ENCODE assay signal across 7 cellular contexts in genomic region chr2:199459286-199460100, GRCh38. TPM values are rescaled to one million over a fixed set of nuclear protein-coding genes. Genes with fewer than 3 reads are reported as not detected.
DNase-seq lines count a peak whose midpoint lies in the region; ATAC-seq lines count a peak whose summit lies in the region.

No MANE protein-coding gene starts in this region.

- no peaks in the 10 kb centered on the region for H3K36me3 Mint-ChIP-seq in activated CD4-positive, alpha-beta T cell treated with anti-CD3 and anti-CD28 coated beads for 36 hours (ENCODE audit: low read depth)

- ATAC-seq in GM18498 (IDR thresholded peaks at IDR 0.05; ENCODE audit: unreplicated experiment) (peak; percentile 57), HG03045 (IDR thresholded peaks at IDR 0.05; ENCODE audit: unreplicated experiment) (peak; percentile 40)
- ATAC-seq in activated CD4-positive, alpha-beta T cell treated with anti-CD3 and anti-CD28 coated beads for 36 hours: peak; percentile 7

- no peaks in the 10 kb centered on the region for H3K9me3 Mint-ChIP-seq in activated CD4-positive, alpha-beta T cell treated with anti-CD3 and anti-CD28 coated beads for 36 hours (ENCODE audit: low read depth)

- H3K4me3 Mint-ChIP-seq in activated CD4-positive, alpha-beta T cell treated with anti-CD3 and anti-CD28 coated beads for 36 hours: peak overlapping the region; percentile 82

- POLR2A ChIA-PET in activated CD4-positive, alpha-beta T cell treated with anti-CD3 and anti-CD28 coated beads for 36 hours (lab: Charles Lee): no interaction called here

- DNase-seq in NCI-H345 treated with DMSO at 0.1 percent for 48 hours (lab: John Stamatoyannopoulos, UW; ENCODE audit: unreplicated experiment) (peak; percentile 80), dedifferentiated amniotic fluid mesenchymal stem cell (ENCODE audit: extremely low spot score) (peak; percentile 81)
- peak; percentile 80 for DNase-seq in activated CD4-positive, alpha-beta T cell treated with anti-CD3 and anti-CD28 coated beads for 36 hours
- DNase-seq in stimulated activated CD4-positive, alpha-beta T cell treated with anti-CD3 and anti-CD28 coated beads, Interleukin-12 subunit alpha, Interleukin-12 subunit beta, amount 100 ng/mL, for 48 hours (ENCODE audit: low read depth in 2 of 3, low spot score in 1 of 3): peak in 2 of 3 donors; percentile 46 to 62

- H3K4me1 Mint-ChIP-seq in activated CD4-positive, alpha-beta T cell treated with anti-CD3 and anti-CD28 coated beads for 36 hours: peaks cover 24% of the 10 kb centered on the region

- intact Hi-C loops in activated CD4-positive, alpha-beta T cell treated with anti-CD3 and anti-CD28 coated beads for 36 hours (cut with DNase I, micrococcal nuclease): loop anchor here in 1 of 2 experiments (1.0 to 10.0 kb wide), 4 partner anchors 10 to 1755 kb away; partner anchors contain the start of genes FTCDNL1, MARS2 and PLCL1

- peak overlapping the region; percentile 78 for H3K27ac Mint-ChIP-seq in activated CD4-positive, alpha-beta T cell treated with anti-CD3 and anti-CD28 coated beads for 36 hours

- H3K27me3 Mint-ChIP-seq in activated CD4-positive, alpha-beta T cell treated with anti-CD3 and anti-CD28 coated beads for 36 hours: peaks cover 40% of the 10 kb centered on the region

- peak overlapping the region; percentile 72 for H3K27ac ChIP-seq in layer of hippocampus (ENCODE audit: low read depth, low read length)

- CTCF ChIA-PET in activated CD4-positive, alpha-beta T cell treated with anti-CD3 and anti-CD28 coated beads for 36 hours (lab: Charles Lee): no interaction called here

- H3K27me3 ChIP-seq in layer of hippocampus (ENCODE audit: control insufficient read depth, insufficient read depth, low read length): peaks cover 15% of the 10 kb centered on the region

RNA-seq across cellular contexts. Expression of gene SATB2, which starts 1.8 kb away (rescaled TPM):
- total RNA-seq in activated CD4-positive, alpha-beta T cell treated with anti-CD3 and anti-CD28 coated beads for 36 hours: under 1 TPM; 0.07 to 0.21 TPM

Comparison
In these comparisons a context has a peak if more than half of its experiments do, and no peak if none do; other contexts are left out.
1. Peak in every context shown above with its lines: DNase-seq, ATAC-seq and H3K27ac ChIP-seq.
2. ATAC-seq: peak in every context shown above with its lines; median percentile 57 in GM18498; 40 in HG03045; 7 in activated CD4-positive, alpha-beta T cell treated with anti-CD3 and anti-CD28 coated beads for 36 hours.